Comparison of ENCODE assay signal across 20 cellular contexts in the genomic region with DNA sequence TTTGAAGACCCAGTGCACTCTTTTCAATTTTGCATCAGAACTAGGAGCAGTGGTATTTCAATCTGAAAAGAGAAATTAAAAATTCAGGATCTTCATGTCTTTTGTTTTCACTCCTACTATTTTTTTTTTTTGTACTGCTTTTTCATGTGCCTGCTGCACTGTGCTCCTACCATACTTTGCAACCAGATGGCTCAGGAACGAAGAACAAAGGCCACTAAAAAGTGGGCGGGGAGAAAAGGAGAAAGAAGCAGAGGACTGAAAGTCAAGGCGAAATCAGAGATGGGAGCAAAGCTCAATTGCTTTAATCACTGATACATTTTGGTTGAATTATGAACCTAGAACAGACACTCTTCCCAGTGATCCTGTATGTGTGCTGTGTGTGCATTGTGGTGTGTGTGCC.
A peak's percentile ranks its signal among the peaks of the same experiment; 100 is the strongest.
DNase-seq lines count a peak whose midpoint lies in the region; ATAC-seq and TF ChIP-seq lines count a peak whose summit lies in the region.
"Had no signal": no experiment of that assay in that cellular context is flagged by ENCODE, and none has a peak within 500 bp of the region (broad histone marks: within the 10 kb centered on the region; RNA-seq: fewer than 3 reads in every experiment).

No MANE protein-coding gene starts in this region.

- H3K4me2 ChIP-seq in neural progenitor cell: no peak overlapping the region

- no peaks in the 10 kb centered on the region for H3K79me2 ChIP-seq in neural progenitor cell (ENCODE audit: low read depth)

- no peak for ATAC-seq in stimulated activated effector memory CD8-positive, alpha-beta T cell treated with anti-CD3 and anti-CD28 coated beads, Interleukin-12 subunit alpha, Interleukin-12 subunit beta, amount 100 ng/mL, for 72 hours
- no peak for ATAC-seq in HG02885 (IDR thresholded peaks at IDR 0.05; ENCODE audit: poor library complexity, unreplicated experiment)
- ATAC-seq: natural killer cell treated with Interleukin-12 subunit alpha and Interleukin-12 subunit beta and Interleukin-15 and Interleukin-18, amount 100 ng/mL, for 72 hours; stimulated activated naive B cell treated with anti-CD40 and anti-IgM and Interleukin-4, amounts not matched to agents 10 μg/mL and 1 μg/mL and 100 μg/mL, for 72 hours had no signal

- H3K36me3 Mint-ChIP-seq in brain (no peaks in the 10 kb centered on the region), neural progenitor cell (no peaks in the 10 kb centered on the region)
- no peaks in the 10 kb centered on the region for H3K36me3 Mint-ChIP-seq in stimulated activated effector memory CD8-positive, alpha-beta T cell treated with anti-CD3 and anti-CD28 coated beads, Interleukin-12 subunit alpha, Interleukin-12 subunit beta, amount 100 ng/mL, for 72 hours
- H3K36me3 Mint-ChIP-seq: natural killer cell treated with Interleukin-12 subunit alpha and Interleukin-12 subunit beta and Interleukin-15 and Interleukin-18, amount 100 ng/mL, for 72 hours; stimulated activated naive B cell treated with anti-CD40 and anti-IgM and Interleukin-4, amounts not matched to agents 10 μg/mL and 1 μg/mL and 100 μg/mL, for 72 hours had no signal

- H3K27ac ChIP-seq in neural progenitor cell: no peak overlapping the region
- H3K27ac ChIP-seq: C4-2B, RWPE1, tibial nerve had no signal

- H3K9ac ChIP-seq in neural progenitor cell: no peak overlapping the region

- H3K4me3 Mint-ChIP-seq in brain (peak overlapping the region in 3 of 5 experiments; percentile 5 to 70 (median 22)), neural progenitor cell (no peak overlapping the region)
- no peak overlapping the region for H3K4me3 Mint-ChIP-seq in stimulated activated effector memory CD8-positive, alpha-beta T cell treated with anti-CD3 and anti-CD28 coated beads, Interleukin-12 subunit alpha, Interleukin-12 subunit beta, amount 100 ng/mL, for 72 hours
- H3K4me3 Mint-ChIP-seq: natural killer cell treated with Interleukin-12 subunit alpha and Interleukin-12 subunit beta and Interleukin-15 and Interleukin-18, amount 100 ng/mL, for 72 hours; stimulated activated naive B cell treated with anti-CD40 and anti-IgM and Interleukin-4, amounts not matched to agents 10 μg/mL and 1 μg/mL and 100 μg/mL, for 72 hours had no signal

- no peaks in the 10 kb centered on the region for H3K27me3 ChIP-seq in neural progenitor cell
- H3K27me3 ChIP-seq: tibial nerve had no signal

- H3K4me1 Mint-ChIP-seq in brain: peaks cover 34% of the 10 kb centered on the region
- peaks cover 16% of the 10 kb centered on the region for H3K4me1 Mint-ChIP-seq in neural progenitor cell
- no peaks in the 10 kb centered on the region for H3K4me1 Mint-ChIP-seq in stimulated activated effector memory CD8-positive, alpha-beta T cell treated with anti-CD3 and anti-CD28 coated beads, Interleukin-12 subunit alpha, Interleukin-12 subunit beta, amount 100 ng/mL, for 72 hours

- H3K27ac Mint-ChIP-seq in brain (peak overlapping the region; percentile 81 to 96 (median 90)), neural progenitor cell (peak overlapping the region; percentile 76)
- H3K27ac Mint-ChIP-seq in stimulated activated effector memory CD8-positive, alpha-beta T cell treated with anti-CD3 and anti-CD28 coated beads, Interleukin-12 subunit alpha, Interleukin-12 subunit beta, amount 100 ng/mL, for 72 hours: no peak overlapping the region
- H3K27ac Mint-ChIP-seq: natural killer cell treated with Interleukin-12 subunit alpha and Interleukin-12 subunit beta and Interleukin-15 and Interleukin-18, amount 100 ng/mL, for 72 hours; stimulated activated naive B cell treated with anti-CD40 and anti-IgM and Interleukin-4, amounts not matched to agents 10 μg/mL and 1 μg/mL and 100 μg/mL, for 72 hours had no signal

- H3K9me3 Mint-ChIP-seq in brain (no peaks in the 10 kb centered on the region), neural progenitor cell (peaks cover 4% of the 10 kb centered on the region)
- H3K9me3 Mint-ChIP-seq in stimulated activated effector memory CD8-positive, alpha-beta T cell treated with anti-CD3 and anti-CD28 coated beads, Interleukin-12 subunit alpha, Interleukin-12 subunit beta, amount 100 ng/mL, for 72 hours: peaks cover 15% of the 10 kb centered on the region

- H4K20me1 ChIP-seq in neural progenitor cell (ENCODE audit: low read depth): no peaks in the 10 kb centered on the region

- H3K9me3 ChIP-seq in neural progenitor cell (ENCODE audit: low read depth): no peaks in the 10 kb centered on the region
- H3K9me3 ChIP-seq: tibial nerve had no signal

- H3F3A ChIP-seq in neural progenitor cell (ENCODE audit: low read depth): no peaks in the 10 kb centered on the region

- no peaks in the 10 kb centered on the region for H3K27me3 Mint-ChIP-seq in brain
- H3K27me3 Mint-ChIP-seq in neural progenitor cell (ENCODE audit: insufficient read depth, low read depth): no peaks in the 10 kb centered on the region
- H3K27me3 Mint-ChIP-seq: natural killer cell treated with Interleukin-12 subunit alpha and Interleukin-12 subunit beta and Interleukin-15 and Interleukin-18, amount 100 ng/mL, for 72 hours; stimulated activated naive B cell treated with anti-CD40 and anti-IgM and Interleukin-4, amounts not matched to agents 10 μg/mL and 1 μg/mL and 100 μg/mL, for 72 hours had no signal

- no peak overlapping the region for H2AFZ ChIP-seq in neural progenitor cell (replicated peaks)

- DNase-seq in NCI-H2107 treated with DMSO at 0.1 percent for 48 hours (lab: John Stamatoyannopoulos, UW; ENCODE audit: unreplicated experiment) (peak; percentile 59), NCI-H2107 (lab: John Stamatoyannopoulos, UW) (no peak), NCI-H1436 treated with DMSO at 0.1 percent for 48 hours (lab: John Stamatoyannopoulos, UW) (peak; percentile 47), neural progenitor cell (ENCODE audit: low spot score) (no peak), NCI-H345 (lab: John Stamatoyannopoulos, UW) (no peak)
- DNase-seq in stimulated activated effector memory CD8-positive, alpha-beta T cell treated with anti-CD3 and anti-CD28 coated beads, Interleukin-12 subunit alpha, Interleukin-12 subunit beta, amount 100 ng/mL, for 72 hours (ENCODE audit: low spot score in 2 of 2): no peak
- DNase-seq: activated CD4-positive, alpha-beta T cell treated with anti-CD3 and anti-CD28 coated beads for 48 hours; activated CD8-positive, alpha-beta memory T cell treated with anti-CD3 and anti-CD28 coated beads, Interleukin-2, amount 50 U/mL, for 4 hours; activated effector memory CD4-positive, alpha-beta T cell treated with anti-CD3 and anti-CD28 coated beads, Interleukin-2, amount 50 U/mL, for 16 hours; central memory CD4-positive, alpha-beta T cell; DMS53; effector CD4-positive, alpha-beta T cell; NCI-H2081 treated with DMSO at 0.1 percent for 48 hours; stimulated activated naive B cell treated with anti-CD40 and anti-IgM and Interleukin-4, amounts not matched to agents 10 μg/mL and 1 μg/mL and 100 μg/mL, for 72 hours had no signal

- TF ChIP-seq CTCF in brain (conservative IDR thresholded peaks at IDR 0.05) (no peak), neural progenitor cell (IDR thresholded peaks at IDR 0.05) (no peak)

- no peak overlapping the region for H3K4me3 ChIP-seq in neural progenitor cell
- H3K4me3 ChIP-seq: tibial nerve had no signal

- H3K4me1 ChIP-seq in neural progenitor cell: peaks cover 10% of the 10 kb centered on the region

- no peaks in the 10 kb centered on the region for H3K36me3 ChIP-seq in neural progenitor cell
- H3K36me3 ChIP-seq: tibial nerve had no signal

Comparison
In these comparisons a context has a peak if more than half of its experiments do, and no peak if none do; other contexts are left out.
1. DNase-seq: peak in NCI-H2107 treated with DMSO at 0.1 percent for 48 hours (single experiment) and NCI-H1436 treated with DMSO at 0.1 percent for 48 hours (single experiment); none in NCI-H2107 (single experiment), neural progenitor cell (single experiment), stimulated activated effector memory CD8-positive, alpha-beta T cell treated with anti-CD3 and anti-CD28 coated beads, Interleukin-12 subunit alpha, Interleukin-12 subunit beta, amount 100 ng/mL, for 72 hours (0 of 2) and NCI-H345 (single experiment).
2. H3K4me3 Mint-ChIP-seq: peak in brain (3 of 5); none in neural progenitor cell (single experiment) and stimulated activated effector memory CD8-positive, alpha-beta T cell treated with anti-CD3 and anti-CD28 coated beads, Interleukin-12 subunit alpha, Interleukin-12 subunit beta, amount 100 ng/mL, for 72 hours (single experiment).